Comparison of ENCODE assay signal across 12 cellular contexts in genomic region chr2:144379891-144380311, GRCh38.
A peak's percentile ranks its signal among the peaks of the same experiment; 100 is the strongest.
DNase-seq lines count a peak whose midpoint lies in the region; ATAC-seq and TF ChIP-seq lines count a peak whose summit lies in the region.
"Had no signal": no experiment of that assay in that cellular context is flagged by ENCODE, and none has a peak within 500 bp of the region (broad histone marks: within the 10 kb centered on the region; RNA-seq: fewer than 3 reads in every experiment).

No MANE protein-coding gene starts in this region.

- H3K4me1 ChIP-seq in muscle layer of duodenum (ENCODE audit: control insufficient read depth in 1 of 2, insufficient read depth in 2 of 2, low read length in 2 of 2) (no peaks in the 10 kb centered on the region), aorta (ENCODE audit: control insufficient read depth in 1 of 2, insufficient read depth in 2 of 2, low read length in 2 of 2) (peaks cover 4 to 7% of the 10 kb centered on the region in 2 donors)
- peaks cover 8 to 24% of the 10 kb centered on the region in 2 donors for H3K4me1 ChIP-seq in naive thymus-derived CD4-positive, alpha-beta T cell (ENCODE audit: control insufficient read depth in 2 of 2, insufficient read depth in 2 of 2, low read length in 2 of 2)
- H3K4me1 ChIP-seq: prostate gland had no signal

- H3K4me3 ChIP-seq in muscle layer of duodenum (ENCODE audit: low read depth in 1 of 2, low read length in 2 of 2) (peak overlapping the region in 1 of 2 donors; percentile 30), aorta (ENCODE audit: low read length in 2 of 2) (peak overlapping the region in 1 of 2 donors; percentile 41)
- no peak overlapping the region for H3K4me3 ChIP-seq in naive thymus-derived CD4-positive, alpha-beta T cell (ENCODE audit: low read length)
- H3K4me3 ChIP-seq: prostate gland had no signal

- CTCF ChIA-PET in naive thymus-derived CD4-positive, alpha-beta T cell (lab: Charles Lee) = no interaction called here

- TF ChIP-seq CTCF in endothelial cell (IDR thresholded peaks at IDR 0.05; ENCODE audit: unreplicated experiment) = no peak

- DNase-seq in Right ventricle myocardium inferior (ENCODE audit: missing footprints) (peak; percentile 72), cardiac septum (ENCODE audit: low spot score) (no peak), endothelial cell (ENCODE audit: low spot score) (peak; percentile 19), aorta (no peak)
- no peak for DNase-seq in naive thymus-derived CD4-positive, alpha-beta T cell
- DNase-seq in activated CD4-positive, CD25-positive, alpha-beta regulatory T cell treated with anti-CD3 and anti-CD28 coated beads, Interleukin-2, amount 50 U/mL, for 72 hours = no peak
- DNase-seq: DMS53, NCI-H1048, T1000 had no signal

- peaks cover 7% of the 10 kb centered on the region for H3K27me3 Mint-ChIP-seq in endothelial cell (ENCODE audit: unreplicated experiment)
- H3K27me3 Mint-ChIP-seq in naive thymus-derived CD4-positive, alpha-beta T cell = peaks cover 3 to 22% (median 20%) of the 10 kb centered on the region in 5 donors

- peaks cover 28% of the 10 kb centered on the region for H3K4me1 Mint-ChIP-seq in endothelial cell (ENCODE audit: unreplicated experiment)
- H3K4me1 Mint-ChIP-seq in naive thymus-derived CD4-positive, alpha-beta T cell = peaks cover 11 to 43% (median 27%) of the 10 kb centered on the region in 7 donors

- no peaks in the 10 kb centered on the region for H3K27me3 ChIP-seq in muscle layer of duodenum (ENCODE audit: low read depth, low read length)
- H3K27me3 ChIP-seq in aorta (ENCODE audit: control insufficient read depth in 1 of 2, insufficient read depth in 2 of 2, low read length in 1 of 2) = no peaks in the 10 kb centered on the region
- no peaks in the 10 kb centered on the region for H3K27me3 ChIP-seq in naive thymus-derived CD4-positive, alpha-beta T cell (ENCODE audit: control insufficient read depth in 2 of 2, insufficient read depth in 2 of 2, low read length in 2 of 2)

- peak; percentile 63 for ATAC-seq in Right ventricle myocardium inferior
- peak; percentile 56 for ATAC-seq in aorta (ENCODE audit: low FRiP score)
- no peak for ATAC-seq in naive thymus-derived CD4-positive, alpha-beta T cell
- no peak for ATAC-seq in HG03108 (IDR thresholded peaks at IDR 0.05; ENCODE audit: unreplicated experiment)

- intact Hi-C loops in Right ventricle myocardium inferior (cut with DNase I) (no loop called here), cardiac septum (cut with DNase I) (no loop called here), aorta (cut with DNase I) (loop anchor here in 1 of 2 donors (10.0 kb wide), 1 partner anchor 45 kb away; a partner anchor contains a TSS)
- intact Hi-C loops in naive thymus-derived CD4-positive, alpha-beta T cell (cut with micrococcal nuclease) = no loop called here

- peak overlapping the region; percentile 33 for H3K27ac Mint-ChIP-seq in endothelial cell (ENCODE audit: unreplicated experiment)
- H3K27ac Mint-ChIP-seq in naive thymus-derived CD4-positive, alpha-beta T cell = peak overlapping the region in 1 of 9 donors; percentile 52

- no peaks in the 10 kb centered on the region for H3K36me3 Mint-ChIP-seq in endothelial cell (ENCODE audit: low read depth, unreplicated experiment)
- no peaks in the 10 kb centered on the region for H3K36me3 Mint-ChIP-seq in naive thymus-derived CD4-positive, alpha-beta T cell

- POLR2A ChIA-PET in naive thymus-derived CD4-positive, alpha-beta T cell (lab: Charles Lee) = no interaction called here

- no peaks in the 10 kb centered on the region for H3K36me3 ChIP-seq in muscle layer of duodenum (ENCODE audit: control insufficient read depth in 1 of 2, insufficient read depth in 2 of 2, low read length in 2 of 2)
- H3K36me3 ChIP-seq in aorta (ENCODE audit: control insufficient read depth in 1 of 2, insufficient read depth in 2 of 2, low read length in 1 of 2) = no peaks in the 10 kb centered on the region
- H3K36me3 ChIP-seq in naive thymus-derived CD4-positive, alpha-beta T cell (ENCODE audit: control insufficient read depth in 2 of 3, insufficient read depth in 3 of 3, low read length in 3 of 3) = no peaks in the 10 kb centered on the region
- H3K36me3 ChIP-seq: prostate gland had no signal

- WGBS in aorta, 2 donors = 10 to 15% methylated on average over 10 of the region's 10 CpGs

- H3K9me3 ChIP-seq in muscle layer of duodenum (ENCODE audit: control insufficient read depth in 1 of 2, low read length in 2 of 2) (no peaks in the 10 kb centered on the region), aorta (ENCODE audit: control insufficient read depth, low read length) (no peaks in the 10 kb centered on the region)
- no peaks in the 10 kb centered on the region for H3K9me3 ChIP-seq in naive thymus-derived CD4-positive, alpha-beta T cell (ENCODE audit: control insufficient read depth in 2 of 3, low read length in 3 of 3)
- H3K9me3 ChIP-seq: prostate gland had no signal

- H3K27ac ChIP-seq in muscle layer of duodenum (ENCODE audit: low read length) (peak overlapping the region; percentile 5), aorta (ENCODE audit: low read depth in 1 of 2, low read length in 2 of 2) (peak overlapping the region in 1 of 2 donors; percentile 17)
- no peak overlapping the region for H3K27ac ChIP-seq in naive thymus-derived CD4-positive, alpha-beta T cell (ENCODE audit: low read depth, low read length)
- H3K27ac ChIP-seq: prostate gland had no signal

- H3K4me3 Mint-ChIP-seq in endothelial cell (ENCODE audit: unreplicated experiment) = no peak overlapping the region
- peak overlapping the region in 2 of 10 donors; percentile 8 to 44 for H3K4me3 Mint-ChIP-seq in naive thymus-derived CD4-positive, alpha-beta T cell

- no peaks in the 10 kb centered on the region for H3K9me3 Mint-ChIP-seq in endothelial cell (ENCODE audit: unreplicated experiment)
- no peaks in the 10 kb centered on the region for H3K9me3 Mint-ChIP-seq in naive thymus-derived CD4-positive, alpha-beta T cell

Comparison
In these comparisons a context has a peak if more than half of its experiments do, and no peak if none do; other contexts are left out.
1. DNase-seq: peak in Right ventricle myocardium inferior (single experiment) and endothelial cell (single experiment); none in cardiac septum (single experiment), aorta (0 of 2), naive thymus-derived CD4-positive, alpha-beta T cell (0 of 9) and activated CD4-positive, CD25-positive, alpha-beta regulatory T cell treated with anti-CD3 and anti-CD28 coated beads, Interleukin-2, amount 50 U/mL, for 72 hours (single experiment).
2. ATAC-seq: peak in Right ventricle myocardium inferior (single experiment) and aorta (single experiment); none in naive thymus-derived CD4-positive, alpha-beta T cell (single experiment) and HG03108 (single experiment).